Comparison of ENCODE assay signal across 8 cellular contexts in genomic region chr16:3023669-3024478, GRCh38. TPM values are rescaled to one million over a fixed set of nuclear protein-coding genes. Genes with fewer than 3 reads are reported as not detected.
DNase-seq lines count a peak whose midpoint lies in the region; ATAC-seq and TF ChIP-seq lines count a peak whose summit lies in the region.

TSS of gene HCFC1R1 (minus strand) at chr16:3023942. CDS start at chr16:3023941, 1 bp downstream.
TSS of gene THOC6 (plus strand) at chr16:3024035. CDS start at chr16:3024327, 292 bp downstream.

- peak within 1 kb of the TSS; percentile 55; the same call in 1 of the 2 replicates for H2AFZ ChIP-seq in OCI-LY3 (ENCODE audit: low read depth, low read length)

- in situ Hi-C loops in endometrial microvascular endothelial cells (cut with HindIII; ENCODE audit: inconsistent ontology term, low pct_unique_long_range_greater_than_20kb, low sequenced_read_pairs): no loop called here

- peak; percentile 59 for ATAC-seq in GM21526 (IDR thresholded peaks at IDR 0.05; ENCODE audit: low FRiP score, unreplicated experiment)

- H3K27me3 ChIP-seq in OCI-LY3 (ENCODE audit: low read depth, low read length): no peaks in the 10 kb centered on the region

- peak within 1 kb of the TSS; percentile 84 for H3K9ac ChIP-seq in OCI-LY3 (ENCODE audit: low read length)

- peak within 1 kb of the TSS; percentile 72 for H3K27ac ChIP-seq in OCI-LY3 (ENCODE audit: low read length)

- H3K79me2 ChIP-seq in OCI-LY3 (ENCODE audit: low read length): no peaks in the 10 kb centered on the region

- H4K20me1 ChIP-seq in OCI-LY3 (ENCODE audit: insufficient read depth, low read length): no peaks in the 10 kb centered on the region

- peak; percentile 99 for DNase-seq in DMS 273 (lab: John Stamatoyannopoulos, UW; ENCODE audit: unreplicated experiment)
- DNase-seq in HuH-7.5 (ENCODE audit: low spot score): peak; percentile 91
- peak; percentile 96 for DNase-seq in activated CD8-positive, alpha-beta memory T cell treated with anti-CD3 and anti-CD28 coated beads, Interleukin-2, amount 50 U/mL, for 4 hours
- DNase-seq in midbrain (lab: John Stamatoyannopoulos, UW): peak; percentile 98
- peak; percentile 91 to 94 for DNase-seq in stimulated activated CD8-positive, alpha-beta memory T cell treated with anti-CD3 and anti-CD28 coated beads, Interleukin-15, amount 100 ng/mL, for 48 hours (ENCODE audit: low read depth in 2 of 2)

- H3K4me2 ChIP-seq in OCI-LY3 (ENCODE audit: low read length): peak within 1 kb of the TSS; percentile 77

- H3K4me3 ChIP-seq in OCI-LY3 (ENCODE audit: low read length): peak within 1 kb of the TSS; percentile 78

- TF ChIP-seq CTCF in OCI-LY3 (IDR thresholded peaks at IDR 0.05; ENCODE audit: low read depth, low read length): no peak

- peaks cover 32% of the 10 kb centered on the region for H3K4me1 ChIP-seq in OCI-LY3 (ENCODE audit: low read length)

- H3K36me3 ChIP-seq in OCI-LY3 (replicated peaks; ENCODE audit: low read depth, low read length): peaks cover 9% of the 10 kb centered on the region

- H3K9me3 ChIP-seq in OCI-LY3 (ENCODE audit: insufficient read depth, low read length): no peaks in the 10 kb centered on the region

RNA-seq across cellular contexts. Expression of gene HCFC1R1, which starts in this region (rescaled TPM):
- total RNA-seq in endometrial microvascular endothelial cells (ENCODE audit: inconsistent ontology term): 13.2 TPM

RNA-seq across cellular contexts. Expression of gene THOC6, which starts in this region (rescaled TPM):
- total RNA-seq in endometrial microvascular endothelial cells (ENCODE audit: inconsistent ontology term): 23.8 TPM

Comparison
In these comparisons a context has a peak if more than half of its experiments do, and no peak if none do; other contexts are left out.
1. Peak in every context shown above with its lines: DNase-seq, ATAC-seq, H3K4me3 ChIP-seq and H3K27ac ChIP-seq.